In genomic region chr5:138770291-138770690, GRCh38 we compare ENCODE assay signal across 14 cellular contexts.
"Had no signal": no experiment of that assay in that cellular context is flagged by ENCODE, and none has a peak within 500 bp of the region (broad histone marks: within the 10 kb centered on the region; RNA-seq: fewer than 3 reads in every experiment).

No MANE protein-coding gene starts in this region.

- DNase-seq: activated CD4-positive, CD25-positive, alpha-beta regulatory T cell; activated naive CD4-positive, alpha-beta T cell treated with anti-CD3 and anti-CD28 coated beads, Interleukin-2, amount 50 U/mL, for 16 hours; activated T-cell treated with anti-CD3 and anti-CD28 coated beads, Interleukin-2, amount 50 U/mL, for 1 hour; adrenal gland; gastrocnemius medialis; left ventricle myocardium inferior; ovary; retina; T-helper 1 cell had no signal

- H3K36me3 ChIP-seq: adrenal gland, gastrocnemius medialis, left ventricle myocardium inferior, ovary had no signal

- H3K4me3 ChIP-seq: adrenal gland, gastrocnemius medialis, left ventricle myocardium inferior, ovary, skin epidermis, tibial nerve had no signal

- H3K27ac Mint-ChIP-seq: memory B cell; natural killer cell treated with Interleukin-12 subunit alpha and Interleukin-12 subunit beta and Interleukin-15 and Interleukin-18, amount 100 ng/mL, for 72 hours; stimulated activated effector memory CD8-positive, alpha-beta T cell treated with anti-CD3 and anti-CD28 coated beads, Interleukin-12 subunit alpha, Interleukin-12 subunit beta, amount 100 ng/mL, for 72 hours had no signal

- H3K36me3 Mint-ChIP-seq: natural killer cell treated with Interleukin-12 subunit alpha and Interleukin-12 subunit beta and Interleukin-15 and Interleukin-18, amount 100 ng/mL, for 72 hours; stimulated activated effector memory CD8-positive, alpha-beta T cell treated with anti-CD3 and anti-CD28 coated beads, Interleukin-12 subunit alpha, Interleukin-12 subunit beta, amount 100 ng/mL, for 72 hours had no signal

- H3K9me3 ChIP-seq: adrenal gland, gastrocnemius medialis, left ventricle myocardium inferior, ovary, tibial nerve had no signal

- H3K27me3 Mint-ChIP-seq: memory B cell; natural killer cell treated with Interleukin-12 subunit alpha and Interleukin-12 subunit beta and Interleukin-15 and Interleukin-18, amount 100 ng/mL, for 72 hours had no signal

- ATAC-seq: gastrocnemius medialis; natural killer cell treated with Interleukin-12 subunit alpha and Interleukin-12 subunit beta and Interleukin-15 and Interleukin-18, amount 100 ng/mL, for 72 hours; stimulated activated effector memory CD8-positive, alpha-beta T cell treated with anti-CD3 and anti-CD28 coated beads, Interleukin-12 subunit alpha, Interleukin-12 subunit beta, amount 100 ng/mL, for 72 hours had no signal

- H3K27me3 ChIP-seq: adrenal gland, gastrocnemius medialis, ovary, tibial nerve had no signal

- H3K9me3 Mint-ChIP-seq: memory B cell; natural killer cell treated with Interleukin-12 subunit alpha and Interleukin-12 subunit beta and Interleukin-15 and Interleukin-18, amount 100 ng/mL, for 72 hours; stimulated activated effector memory CD8-positive, alpha-beta T cell treated with anti-CD3 and anti-CD28 coated beads, Interleukin-12 subunit alpha, Interleukin-12 subunit beta, amount 100 ng/mL, for 72 hours had no signal

- H3K27ac ChIP-seq: adrenal gland, gastrocnemius medialis, left ventricle myocardium inferior, ovary, skin epidermis had no signal

- H3K4me3 Mint-ChIP-seq: memory B cell; natural killer cell treated with Interleukin-12 subunit alpha and Interleukin-12 subunit beta and Interleukin-15 and Interleukin-18, amount 100 ng/mL, for 72 hours; stimulated activated effector memory CD8-positive, alpha-beta T cell treated with anti-CD3 and anti-CD28 coated beads, Interleukin-12 subunit alpha, Interleukin-12 subunit beta, amount 100 ng/mL, for 72 hours had no signal
